ENCODE assay signal across 8 cellular contexts in the genomic region with DNA sequence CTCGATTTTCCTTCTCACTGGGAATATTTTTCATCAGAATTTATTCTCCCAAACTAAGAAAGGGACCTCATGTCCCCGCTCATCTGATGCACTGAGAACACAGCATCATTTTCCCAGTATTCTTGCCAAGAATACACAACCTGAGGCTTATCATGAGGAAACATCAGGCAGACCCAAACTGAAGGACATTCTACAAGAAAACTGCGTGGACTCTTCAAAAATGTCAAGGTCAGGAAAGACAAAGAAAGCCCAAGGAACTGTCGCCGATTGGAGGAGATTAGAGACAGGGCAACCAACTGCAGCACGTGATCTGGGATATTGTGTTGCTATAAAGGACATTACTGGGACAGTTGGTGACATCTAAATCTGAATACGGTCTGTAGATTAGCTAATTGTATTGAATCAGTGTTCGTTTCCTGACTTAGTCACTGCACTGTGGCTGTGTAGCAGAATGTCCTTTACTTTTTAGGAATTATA.
A peak's percentile ranks its signal among the peaks of the same experiment; 100 is the strongest.
DNase-seq lines count a peak whose midpoint lies in the region; TF ChIP-seq lines count a peak whose summit lies in the region.
"Had no signal": no experiment of that assay in that cellular context is flagged by ENCODE, and none has a peak within 500 bp of the region (broad histone marks: within the 10 kb centered on the region; RNA-seq: fewer than 3 reads in every experiment).

No MANE protein-coding gene starts in this region.

- TF ChIP-seq CTCF in coronary artery (IDR thresholded peaks at IDR 0.05) (no peak), suprapubic skin (IDR thresholded peaks at IDR 0.05) (no peak)

- TF ChIP-seq POLR2A in suprapubic skin (IDR thresholded peaks at IDR 0.05): no peak

- H3K36me3 ChIP-seq in mesodermal cell (ENCODE audit: control insufficient read depth, insufficient read depth, low read length) (no peaks in the 10 kb centered on the region), suprapubic skin (no peaks in the 10 kb centered on the region)

- no peaks in the 10 kb centered on the region for H3K9me3 ChIP-seq in mesodermal cell (ENCODE audit: control insufficient read depth, low read length)
- no peaks in the 10 kb centered on the region for H3K9me3 ChIP-seq in suprapubic skin

- TF ChIP-seq EP300 in suprapubic skin (IDR thresholded peaks at IDR 0.05): no peak

- H3K4me1 ChIP-seq in mesodermal cell (ENCODE audit: control insufficient read depth, insufficient read depth, low read length, poor library complexity, severe bottlenecking) (peaks cover 12% of the 10 kb centered on the region), suprapubic skin (peaks cover 18% of the 10 kb centered on the region)

- peak overlapping the region; percentile 71 for H3K4me3 ChIP-seq in coronary artery
- no peak overlapping the region for H3K4me3 ChIP-seq in mesodermal cell (ENCODE audit: extremely low read depth, insufficient read depth, low read length, poor library complexity, severe bottlenecking)
- H3K4me3 ChIP-seq in suprapubic skin: peak overlapping the region; percentile 40

- H3K27ac ChIP-seq in coronary artery (peak overlapping the region; percentile 42 to 82), mesodermal cell (ENCODE audit: low read depth, low read length, severe bottlenecking) (peak overlapping the region; percentile 72), suprapubic skin (peak overlapping the region; percentile 78)

- 43 to 57% methylated on average over 6 to 7 of the region's 8 CpGs for WGBS in mesodermal cell (ENCODE audit: insufficient coverage in 2 of 2), 2 experiments
- whole genome bisulfite sequencing in suprapubic skin: 39% methylated on average over 8 of the region's 8 CpGs

- DNase-seq in OCI-M1 (lab: John Stamatoyannopoulos, UW) (peak; percentile 36), coronary artery (ENCODE audit: low spot score) (no peak), suprapubic skin (ENCODE audit: low spot score in 2 of 2) (no peak), COLO668 (lab: John Stamatoyannopoulos, UW; ENCODE audit: unreplicated experiment) (no peak), HT-29 (ENCODE audit: low spot score) (no peak), GM03348 (ENCODE audit: low spot score) (no peak)
- DNase-seq: KG1 had no signal

- no peaks in the 10 kb centered on the region for H3K27me3 ChIP-seq in suprapubic skin
